In the genomic region with DNA sequence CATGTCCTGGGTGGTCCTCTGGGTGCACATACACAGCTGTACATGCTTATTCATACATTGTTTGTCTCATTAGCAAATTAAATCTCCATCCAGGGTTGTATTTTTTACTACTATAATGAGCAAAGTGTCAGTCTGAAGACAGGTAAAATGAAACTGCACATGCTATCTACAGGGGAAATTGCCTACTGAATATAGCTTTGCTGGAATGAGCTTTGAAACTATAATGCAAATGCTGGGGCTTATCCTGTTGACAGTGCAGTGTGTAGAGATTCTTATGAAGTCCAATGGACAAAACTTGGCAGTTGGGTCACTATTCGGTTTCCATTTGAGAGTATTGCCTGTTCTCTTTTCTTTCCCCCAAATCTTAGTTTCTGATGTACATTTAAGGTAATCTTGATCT, we compare ENCODE assay signal across 25 cellular contexts.
"Had no signal": no experiment of that assay in that cellular context is flagged by ENCODE, and none has a peak within 500 bp of the region (broad histone marks: within the 10 kb centered on the region; RNA-seq: fewer than 3 reads in every experiment).

No MANE protein-coding gene starts in this region.

- FAIRE-seq: islet of Langerhans, kidney had no signal

- H3K36me3 ChIP-seq: left ventricle myocardium inferior, ovary, stomach, thyroid gland, transverse colon, upper lobe of left lung, vagina had no signal

- ATAC-seq: naive thymus-derived CD4-positive, alpha-beta T cell; natural killer cell treated with Interleukin-12 subunit alpha and Interleukin-12 subunit beta and Interleukin-15 and Interleukin-18, amount 100 ng/mL, for 72 hours; right cardiac atrium; sciatic nerve; stimulated activated naive B cell treated with anti-CD40 and anti-IgM and Interleukin-4, amounts not matched to agents 10 μg/mL and 1 μg/mL and 100 μg/mL, for 72 hours; stimulated activated naive CD8-positive, alpha-beta T cell treated with anti-CD3 and anti-CD28 coated beads, Interleukin-15, Interleukin-2, amounts not matched to agents 100 U/mL and 50 U/mL, for 24 hours had no signal

- H3K27ac ChIP-seq: left ventricle myocardium inferior, ovary, skin epidermis, stomach, testis, thyroid gland, upper lobe of left lung, vagina had no signal

- H3K4me1 ChIP-seq: left ventricle myocardium inferior, stomach, testis, thyroid gland, upper lobe of left lung, vagina had no signal

- H3K27me3 ChIP-seq: ovary, stomach, testis, thyroid gland, transverse colon, upper lobe of left lung, vagina had no signal

- DNase-seq: hypothalamus; immature natural killer cell; kidney; left ventricle myocardium inferior; mesendoderm; naive thymus-derived CD4-positive, alpha-beta T cell; ovary; right cardiac atrium; stimulated activated CD4-positive, alpha-beta T cell treated with anti-CD3 and anti-CD28 coated beads, Interleukin-12 subunit alpha, Interleukin-12 subunit beta, amount 100 ng/mL, for 4 hours; stimulated activated CD4-positive, alpha-beta T cell treated with anti-CD3 and anti-CD28 coated beads, Interleukin-15, amount 100 ng/mL, for 24 hours; stimulated activated CD4-positive, alpha-beta T cell treated with anti-CD3 and anti-CD28 coated beads, Interleukin-2, amount 100 ng/mL, for 24 hours; stimulated activated CD4-positive, alpha-beta T cell treated with anti-CD3 and anti-CD28 coated beads, Interleukin-4, amount 100 ng/mL, for 1 hour; stimulated activated naive B cell treated with anti-CD40 and anti-IgM and Interleukin-4, amounts not matched to agents 10 μg/mL and 1 μg/mL and 100 μg/mL, for 72 hours; stimulated activated naive CD8-positive, alpha-beta T cell treated with anti-CD3 and anti-CD28 coated beads, Interleukin-15, Interleukin-2, amounts not matched to agents 100 U/mL and 50 U/mL, for 24 hours; stomach; testis; thyroid gland; transverse colon; upper lobe of left lung had no signal

- H3K4me3 ChIP-seq: left ventricle myocardium inferior, lung, ovary, skin epidermis, stomach, testis, thyroid gland, transverse colon, upper lobe of left lung, vagina had no signal

- H3K9me3 ChIP-seq: left ventricle myocardium inferior, ovary, stomach, testis, thyroid gland, transverse colon, upper lobe of left lung, vagina had no signal
